In genomic region chr2:43872151-43872550, GRCh38 we compare ENCODE assay signal across 21 cellular contexts. TPM values are rescaled to one million over a fixed set of nuclear protein-coding genes. Genes with fewer than 3 reads are reported as not detected.
DNase-seq lines count a peak whose midpoint lies in the region; ATAC-seq, FAIRE-seq and TF ChIP-seq lines count a peak whose summit lies in the region.
"Had no signal": no experiment of that assay in that cellular context is flagged by ENCODE, and none has a peak within 500 bp of the region (broad histone marks: within the 10 kb centered on the region; RNA-seq: fewer than 3 reads in every experiment).

No MANE protein-coding gene starts in this region.

- no peaks in the 10 kb centered on the region for H3K9me3 ChIP-seq in left ventricle myocardium inferior (replicated peaks)
- H3K9me3 ChIP-seq: BLaER1, Caco-2 had no signal

- no peak for TF ChIP-seq CTCF in left ventricle myocardium inferior (IDR thresholded peaks at IDR 0.05; ENCODE audit: borderline replicate concordance)

- POLR2A ChIA-PET in activated CD4-positive, alpha-beta T cell treated with anti-CD3 and anti-CD28 coated beads for 36 hours (lab: Charles Lee), result interaction anchor here (0.7 kb wide), 1 partner anchor 117 kb away, joined by 3 read pairs; no protein-coding TSS in a partner anchor

- H3K27me3 Mint-ChIP-seq in activated CD4-positive, alpha-beta T cell treated with anti-CD3 and anti-CD28 coated beads, Interleukin-2, amount 10 ng/mL, durations not matched to agents 24 days and 14 days, result peaks cover 10% of the 10 kb centered on the region
- H3K27me3 Mint-ChIP-seq in activated CD4-positive, alpha-beta T cell treated with anti-CD3 and anti-CD28 coated beads for 36 hours, result peaks cover 22% of the 10 kb centered on the region

- H3K27ac Mint-ChIP-seq in activated CD4-positive, alpha-beta T cell treated with anti-CD3 and anti-CD28 coated beads, Interleukin-2, amount 10 ng/mL, durations not matched to agents 24 days and 14 days, result no peak overlapping the region
- H3K27ac Mint-ChIP-seq in activated CD4-positive, alpha-beta T cell treated with anti-CD3 and anti-CD28 coated beads for 36 hours, result no peak overlapping the region
- H3K27ac Mint-ChIP-seq: B cell; CD4-positive, CD25-positive, alpha-beta regulatory T cell; CD8-positive, alpha-beta T cell had no signal

- DNase-seq in activated CD4-positive, alpha-beta T cell treated with anti-CD3 and anti-CD28 coated beads, Interleukin-2, amount 10 ng/mL, durations not matched to agents 24 days and 14 days, result peak; percentile 44
- DNase-seq in activated CD4-positive, alpha-beta T cell treated with anti-CD3 and anti-CD28 coated beads for 36 hours, result no peak
- DNase-seq in NCI-H69 (lab: John Stamatoyannopoulos, UW) (peak; percentile 32), urothelium cell line (ENCODE audit: low spot score) (no peak), left ventricle myocardium inferior (no peak), NCI-H526 treated with DMSO at 0.1 percent for 48 hours (lab: John Stamatoyannopoulos, UW) (no peak)
- DNase-seq: Caco-2; CD4-positive, CD25-positive, alpha-beta regulatory T cell; CD8-positive, alpha-beta T cell; DMS153; DND-41; GM23248; H7 had no signal

- H3K4me1 Mint-ChIP-seq in activated CD4-positive, alpha-beta T cell treated with anti-CD3 and anti-CD28 coated beads, Interleukin-2, amount 10 ng/mL, durations not matched to agents 24 days and 14 days, result no peaks in the 10 kb centered on the region
- H3K4me1 Mint-ChIP-seq in activated CD4-positive, alpha-beta T cell treated with anti-CD3 and anti-CD28 coated beads for 36 hours, result no peaks in the 10 kb centered on the region
- H3K4me1 Mint-ChIP-seq: B cell; CD4-positive, CD25-positive, alpha-beta regulatory T cell had no signal

- CTCF ChIA-PET in activated CD4-positive, alpha-beta T cell treated with anti-CD3 and anti-CD28 coated beads for 36 hours (lab: Charles Lee), result no interaction called here

- H3K4me3 Mint-ChIP-seq in activated CD4-positive, alpha-beta T cell treated with anti-CD3 and anti-CD28 coated beads, Interleukin-2, amount 10 ng/mL, durations not matched to agents 24 days and 14 days, result no peak overlapping the region
- H3K4me3 Mint-ChIP-seq in activated CD4-positive, alpha-beta T cell treated with anti-CD3 and anti-CD28 coated beads for 36 hours, result no peak overlapping the region
- H3K4me3 Mint-ChIP-seq: B cell; CD4-positive, CD25-positive, alpha-beta regulatory T cell; CD8-positive, alpha-beta T cell had no signal

- intact Hi-C loops in activated CD4-positive, alpha-beta T cell treated with anti-CD3 and anti-CD28 coated beads, Interleukin-2, amount 10 ng/mL, durations not matched to agents 24 days and 14 days (cut with micrococcal nuclease), result loop anchor here (10.0 kb wide), 1 partner anchor 257 kb away; no protein-coding TSS in a partner anchor
- intact Hi-C loops in activated CD4-positive, alpha-beta T cell treated with anti-CD3 and anti-CD28 coated beads for 36 hours (cut with DNase I, micrococcal nuclease), result no loop called here
- intact Hi-C loops in left ventricle myocardium inferior (cut with micrococcal nuclease), result no loop called here

- no peak for ATAC-seq in activated CD4-positive, alpha-beta T cell treated with anti-CD3 and anti-CD28 coated beads for 36 hours
- ATAC-seq: CD8-positive, alpha-beta T cell; HCT116 had no signal

- H3K9me3 Mint-ChIP-seq in activated CD4-positive, alpha-beta T cell treated with anti-CD3 and anti-CD28 coated beads, Interleukin-2, amount 10 ng/mL, durations not matched to agents 24 days and 14 days, result no peaks in the 10 kb centered on the region
- H3K9me3 Mint-ChIP-seq in activated CD4-positive, alpha-beta T cell treated with anti-CD3 and anti-CD28 coated beads for 36 hours (ENCODE audit: low read depth), result no peaks in the 10 kb centered on the region
- H3K9me3 Mint-ChIP-seq: CD8-positive, alpha-beta T cell had no signal

- H3K27ac ChIP-seq in left ventricle myocardium inferior (replicated peaks), result no peak overlapping the region
- H3K27ac ChIP-seq: BLaER1, C4-2B, GM23248 had no signal

- H3K36me3 ChIP-seq in left ventricle myocardium inferior, result no peaks in the 10 kb centered on the region
- H3K36me3 ChIP-seq: BLaER1 had no signal

- no peak overlapping the region for H3K4me3 ChIP-seq in left ventricle myocardium inferior
- H3K4me3 ChIP-seq: BLaER1, GM23248 had no signal

- peak; percentile 20 for FAIRE-seq in urothelium cell line (lab: Jason Lieb, UNC)
- FAIRE-seq: G401.6, GM12892, H1 had no signal

- H3K27me3 ChIP-seq in left ventricle myocardium inferior (ENCODE audit: low read depth), result peaks cover 62% of the 10 kb centered on the region
- H3K27me3 ChIP-seq: BLaER1 had no signal

- H3K36me3 Mint-ChIP-seq in activated CD4-positive, alpha-beta T cell treated with anti-CD3 and anti-CD28 coated beads, Interleukin-2, amount 10 ng/mL, durations not matched to agents 24 days and 14 days (ENCODE audit: low read depth), result no peaks in the 10 kb centered on the region
- no peaks in the 10 kb centered on the region for H3K36me3 Mint-ChIP-seq in activated CD4-positive, alpha-beta T cell treated with anti-CD3 and anti-CD28 coated beads for 36 hours (ENCODE audit: low read depth)
- H3K36me3 Mint-ChIP-seq: CD4-positive, CD25-positive, alpha-beta regulatory T cell; CD8-positive, alpha-beta T cell had no signal

- no peaks in the 10 kb centered on the region for H3K4me1 ChIP-seq in left ventricle myocardium inferior
- H3K4me1 ChIP-seq: BLaER1, Caco-2 had no signal

RNA-seq across cellular contexts. Expression of gene ABCG8, which starts 33.4 kb away (rescaled TPM):
- total RNA-seq in activated CD4-positive, alpha-beta T cell treated with anti-CD3 and anti-CD28 coated beads, Interleukin-2, amount 10 ng/mL, durations not matched to agents 24 days and 14 days, result not detected in 2 replicates
- total RNA-seq in activated CD4-positive, alpha-beta T cell treated with anti-CD3 and anti-CD28 coated beads for 36 hours, result not detected
- not detected for total RNA-seq in left ventricle myocardium inferior
- total RNA-seq: A172; B cell; Caco-2; CD4-positive, CD25-positive, alpha-beta regulatory T cell; CD8-positive, alpha-beta T cell; GM23248; H1; H7 had no signal

RNA-seq across cellular contexts. Expression of gene ABCG5, which starts 33.5 kb away (rescaled TPM):
- total RNA-seq in activated CD4-positive, alpha-beta T cell treated with anti-CD3 and anti-CD28 coated beads, Interleukin-2, amount 10 ng/mL, durations not matched to agents 24 days and 14 days, result not detected in 2 replicates
- not detected for total RNA-seq in activated CD4-positive, alpha-beta T cell treated with anti-CD3 and anti-CD28 coated beads for 36 hours
- total RNA-seq in left ventricle myocardium inferior, result not detected
- total RNA-seq: A172; B cell; Caco-2; CD4-positive, CD25-positive, alpha-beta regulatory T cell; CD8-positive, alpha-beta T cell; GM23248; H1; H7 had no signal

Comparison
In these comparisons a context has a peak if more than half of its experiments do, and no peak if none do; other contexts are left out.
1. DNase-seq: peak in activated CD4-positive, alpha-beta T cell treated with anti-CD3 and anti-CD28 coated beads, Interleukin-2, amount 10 ng/mL, durations not matched to agents 24 days and 14 days (single experiment) and NCI-H69 (single experiment); none in activated CD4-positive, alpha-beta T cell treated with anti-CD3 and anti-CD28 coated beads for 36 hours (single experiment), urothelium cell line (single experiment), left ventricle myocardium inferior (single experiment) and NCI-H526 treated with DMSO at 0.1 percent for 48 hours (single experiment).